1 cellular context compared by ENCODE assay signal in the genomic region with DNA sequence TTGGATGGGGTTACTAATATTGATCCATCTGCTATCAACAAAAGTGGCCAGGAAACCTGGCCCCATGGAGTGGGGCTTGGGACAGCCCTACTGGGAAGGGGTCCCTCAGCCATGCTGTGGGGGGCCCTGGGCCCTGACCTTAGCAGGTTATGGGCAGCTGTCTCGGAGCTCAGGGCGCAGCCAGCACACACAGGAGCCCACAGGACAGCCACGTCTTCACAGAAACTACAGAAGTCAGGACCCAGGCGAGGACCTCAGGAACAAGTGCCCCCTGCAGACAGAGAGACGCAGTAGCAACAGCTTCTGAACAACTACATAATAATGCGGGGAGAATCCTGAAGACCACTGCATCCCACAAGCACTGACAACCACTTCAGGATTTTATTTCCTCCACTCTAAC.
TF ChIP-seq lines count a peak whose summit lies in the region.

No MANE protein-coding gene starts in this region.

TF ChIP-seq in endothelial cell of umbilical vein, 7 proteins besides CTCF, POLR2A, EP300 and RAD21:
- TF ChIP-seq MAX (IDR thresholded peaks at IDR 0.05; ENCODE audit: insufficient read depth, insufficient read length) (no peak), POLR2AphosphoS5 (IDR thresholded peaks at IDR 0.05; ENCODE audit: insufficient read depth, low read depth, low read length) (no peak), GATA2 (IDR thresholded peaks at IDR 0.05; ENCODE audit: insufficient read depth, insufficient read length, low read depth, low read length) (no peak), JUN (IDR thresholded peaks at IDR 0.05; ENCODE audit: borderline replicate concordance, insufficient read depth, insufficient read length, low read depth) (no peak), FOS (IDR thresholded peaks at IDR 0.05; ENCODE audit: borderline replicate concordance, insufficient read depth, low read length) (no peak), MYC (IDR thresholded peaks at IDR 0.05; ENCODE audit: low read depth, low read length) (no peak), EZH2 (IDR thresholded peaks at IDR 0.05; ENCODE audit: borderline replicate concordance, low read depth, low read length, severe bottlenecking) (no peak)
